1 cellular context compared by ENCODE assay signal in genomic region chr4:183659919-183660318, GRCh38.
TF ChIP-seq lines count a peak whose summit lies in the region.

No MANE protein-coding gene starts in this region.

TF ChIP-seq in GM12878, 131 proteins besides CTCF, POLR2A, EP300 and RAD21:
- TF ChIP-seq RELB (IDR thresholded peaks at IDR 0.05; ENCODE audit: low read depth), result no peak
- no peak for TF ChIP-seq IRF4 (IDR thresholded peaks at IDR 0.05; ENCODE audit: low read depth, low read length)
- peak; percentile 44; the same call in 1 of the 2 replicates for TF ChIP-seq MLLT1 (IDR thresholded peaks at IDR 0.05)
- no peak for TF ChIP-seq BMI1 (IDR thresholded peaks at IDR 0.05; ENCODE audit: borderline replicate concordance)
